In genomic region chr13:24581578-24581977, GRCh38 we compare ENCODE assay signal across 7 cellular contexts.
A peak's percentile ranks its signal among the peaks of the same experiment; 100 is the strongest.
DNase-seq lines count a peak whose midpoint lies in the region; ATAC-seq and TF ChIP-seq lines count a peak whose summit lies in the region.
"Not testable (repeated sequence)": the region's sequence is repeated elsewhere in the genome, so short reads cannot be mapped to it uniquely, and the experiment has no call there.

No MANE protein-coding gene starts in this region.

- H3K4me3 Mint-ChIP-seq in CD4-positive, CD25-positive, alpha-beta regulatory T cell: peak overlapping the region in 1 of 4 donors; percentile 8
- peak overlapping the region; percentile 49 for H3K4me3 Mint-ChIP-seq in activated CD4-positive, alpha-beta memory T cell treated with anti-CD3 and anti-CD28 coated beads, Interleukin-2, amount 10 ng/mL, durations not matched to agents 7 days and 5 days
- not testable (repeated sequence) for H3K4me3 Mint-ChIP-seq in activated CD8-positive, alpha-beta T cell treated with anti-CD3 and anti-CD28 coated beads, Interleukin-2, amount 10 ng/mL, durations not matched to agents 7 days and 5 days; activated T-helper 2 cell treated with anti-CD3 and anti-CD28 coated beads, Interferon-gamma antibody, Interleukin-2, Interleukin-4, amounts not matched to agents 10 μg/mL and 5 μg/mL and 100 μg/mL, durations not matched to agents 14 hours and 24 hours and 36 hours (ENCODE audit: low read depth)
- peak overlapping the region; percentile 48 for H3K4me3 Mint-ChIP-seq in natural killer cell treated with Interleukin-12 subunit alpha and Interleukin-12 subunit beta and Interleukin-15 and Interleukin-18, amount 100 ng/mL, for 72 hours

- not testable (repeated sequence) for H2AFZ ChIP-seq in OCI-LY3 (ENCODE audit: low read depth, low read length)

- H3K9ac ChIP-seq in OCI-LY3 (ENCODE audit: low read length): peak overlapping the region; percentile 14; the same call in 1 of the 2 replicates

- not testable (repeated sequence) for H3K27ac ChIP-seq in CD4-positive, CD25-positive, alpha-beta regulatory T cell (ENCODE audit: insufficient read depth, low read length, poor library complexity, severe bottlenecking); OCI-LY3 (ENCODE audit: low read length)

- peak overlapping the region in 1 of 3 donors; percentile 8 for H3K27ac Mint-ChIP-seq in CD4-positive, CD25-positive, alpha-beta regulatory T cell
- H3K27ac Mint-ChIP-seq in activated CD4-positive, alpha-beta memory T cell treated with anti-CD3 and anti-CD28 coated beads, Interleukin-2, amount 10 ng/mL, durations not matched to agents 7 days and 5 days: peak overlapping the region; percentile 76
- peak overlapping the region; percentile 12 for H3K27ac Mint-ChIP-seq in activated CD8-positive, alpha-beta T cell treated with anti-CD3 and anti-CD28 coated beads, Interleukin-2, amount 10 ng/mL, durations not matched to agents 7 days and 5 days
- peak overlapping the region; percentile 35 for H3K27ac Mint-ChIP-seq in activated T-helper 2 cell treated with anti-CD3 and anti-CD28 coated beads, Interferon-gamma antibody, Interleukin-2, Interleukin-4, amounts not matched to agents 10 μg/mL and 5 μg/mL and 100 μg/mL, durations not matched to agents 14 hours and 24 hours and 36 hours
- peak overlapping the region in 1 of 2 donors; percentile 59 for H3K27ac Mint-ChIP-seq in natural killer cell treated with Interleukin-12 subunit alpha and Interleukin-12 subunit beta and Interleukin-15 and Interleukin-18, amount 100 ng/mL, for 72 hours

- peak overlapping the region; percentile 46 for H3K4me3 ChIP-seq in CD4-positive, CD25-positive, alpha-beta regulatory T cell (ENCODE audit: low read depth, low read length)
- H3K4me3 ChIP-seq in GM12865 (ENCODE audit: low read depth, low read length): not testable (repeated sequence)
- peak overlapping the region; percentile 62 for H3K4me3 ChIP-seq in OCI-LY3 (ENCODE audit: low read length)

- peak in 1 of 3 donors; percentile 56 for DNase-seq in CD4-positive, CD25-positive, alpha-beta regulatory T cell
- peak; percentile 55 for DNase-seq in GM12865 (ENCODE audit: low read depth)
- DNase-seq in activated CD4-positive, alpha-beta memory T cell treated with anti-CD3 and anti-CD28 coated beads, Interleukin-2, amount 10 ng/mL, durations not matched to agents 7 days and 5 days; activated CD8-positive, alpha-beta T cell treated with anti-CD3 and anti-CD28 coated beads, Interleukin-2, amount 10 ng/mL, durations not matched to agents 7 days and 5 days; activated T-helper 2 cell treated with anti-CD3 and anti-CD28 coated beads, Interferon-gamma antibody, Interleukin-2, Interleukin-4, amounts not matched to agents 10 μg/mL and 5 μg/mL and 100 μg/mL, durations not matched to agents 14 hours and 24 hours and 36 hours (ENCODE audit: low spot score); natural killer cell treated with Interleukin-12 subunit alpha and Interleukin-12 subunit beta and Interleukin-15 and Interleukin-18, amount 100 ng/mL, for 72 hours (ENCODE audit: low spot score): not testable (repeated sequence)

- not testable (repeated sequence) for TF ChIP-seq CTCF in GM12865 (IDR thresholded peaks at IDR 0.05; ENCODE audit: insufficient read depth, low read depth, low read length, missing control alignments); OCI-LY3 (IDR thresholded peaks at IDR 0.05; ENCODE audit: low read depth, low read length)

- not testable (repeated sequence) for H3K4me1 ChIP-seq in CD4-positive, CD25-positive, alpha-beta regulatory T cell (ENCODE audit: control insufficient read depth, insufficient read depth, low read length, poor library complexity, severe bottlenecking)
- peaks cover 15% of the 10 kb centered on the region for H3K4me1 ChIP-seq in OCI-LY3 (ENCODE audit: low read length)

- not testable (repeated sequence) for H4K20me1 ChIP-seq in OCI-LY3 (ENCODE audit: insufficient read depth, low read length)

- H3K9me3 Mint-ChIP-seq in CD4-positive, CD25-positive, alpha-beta regulatory T cell; activated CD4-positive, alpha-beta memory T cell treated with anti-CD3 and anti-CD28 coated beads, Interleukin-2, amount 10 ng/mL, durations not matched to agents 7 days and 5 days; activated CD8-positive, alpha-beta T cell treated with anti-CD3 and anti-CD28 coated beads, Interleukin-2, amount 10 ng/mL, durations not matched to agents 7 days and 5 days (ENCODE audit: insufficient read depth); activated T-helper 2 cell treated with anti-CD3 and anti-CD28 coated beads, Interferon-gamma antibody, Interleukin-2, Interleukin-4, amounts not matched to agents 10 μg/mL and 5 μg/mL and 100 μg/mL, durations not matched to agents 14 hours and 24 hours and 36 hours; natural killer cell treated with Interleukin-12 subunit alpha and Interleukin-12 subunit beta and Interleukin-15 and Interleukin-18, amount 100 ng/mL, for 72 hours: not testable (repeated sequence)

- peak overlapping the region; percentile 71 for H3K4me2 ChIP-seq in OCI-LY3 (ENCODE audit: low read length)

- intact Hi-C loops in activated T-helper 2 cell treated with anti-CD3 and anti-CD28 coated beads, Interferon-gamma antibody, Interleukin-2, Interleukin-4, amounts not matched to agents 10 μg/mL and 5 μg/mL and 100 μg/mL, durations not matched to agents 14 hours and 24 hours and 36 hours (cut with micrococcal nuclease): loop anchor here (2.0 to 5.0 kb wide), 4 partner anchors 46 to 386 kb away; no protein-coding TSS in a partner anchor

- H3K79me2 ChIP-seq in OCI-LY3 (ENCODE audit: low read length): not testable (repeated sequence)

- not testable (repeated sequence) for ATAC-seq in CD4-positive, CD25-positive, alpha-beta regulatory T cell (ENCODE audit: low read depth in 2 of 2); activated CD8-positive, alpha-beta T cell treated with anti-CD3 and anti-CD28 coated beads, Interleukin-2, amount 10 ng/mL, durations not matched to agents 7 days and 5 days; natural killer cell treated with Interleukin-12 subunit alpha and Interleukin-12 subunit beta and Interleukin-15 and Interleukin-18, amount 100 ng/mL, for 72 hours

- H3K4me1 Mint-ChIP-seq in CD4-positive, CD25-positive, alpha-beta regulatory T cell: peaks cover 0 to 33% (median 16%) of the 10 kb centered on the region in 4 donors
- peaks cover 36% of the 10 kb centered on the region for H3K4me1 Mint-ChIP-seq in activated CD4-positive, alpha-beta memory T cell treated with anti-CD3 and anti-CD28 coated beads, Interleukin-2, amount 10 ng/mL, durations not matched to agents 7 days and 5 days
- not testable (repeated sequence) for H3K4me1 Mint-ChIP-seq in activated CD8-positive, alpha-beta T cell treated with anti-CD3 and anti-CD28 coated beads, Interleukin-2, amount 10 ng/mL, durations not matched to agents 7 days and 5 days (ENCODE audit: low read depth)
- peaks cover 27% of the 10 kb centered on the region for H3K4me1 Mint-ChIP-seq in activated T-helper 2 cell treated with anti-CD3 and anti-CD28 coated beads, Interferon-gamma antibody, Interleukin-2, Interleukin-4, amounts not matched to agents 10 μg/mL and 5 μg/mL and 100 μg/mL, durations not matched to agents 14 hours and 24 hours and 36 hours (ENCODE audit: low read depth)
- peaks cover 15 to 18% of the 10 kb centered on the region in 2 donors for H3K4me1 Mint-ChIP-seq in natural killer cell treated with Interleukin-12 subunit alpha and Interleukin-12 subunit beta and Interleukin-15 and Interleukin-18, amount 100 ng/mL, for 72 hours (ENCODE audit: low read depth in 2 of 2)

- not testable (repeated sequence) for H3K27me3 ChIP-seq in CD4-positive, CD25-positive, alpha-beta regulatory T cell (ENCODE audit: control insufficient read depth, insufficient read depth, low read length); OCI-LY3 (ENCODE audit: low read depth, low read length)

- H3K36me3 Mint-ChIP-seq in CD4-positive, CD25-positive, alpha-beta regulatory T cell; activated CD4-positive, alpha-beta memory T cell treated with anti-CD3 and anti-CD28 coated beads, Interleukin-2, amount 10 ng/mL, durations not matched to agents 7 days and 5 days (ENCODE audit: low read depth); activated CD8-positive, alpha-beta T cell treated with anti-CD3 and anti-CD28 coated beads, Interleukin-2, amount 10 ng/mL, durations not matched to agents 7 days and 5 days (ENCODE audit: low read depth); activated T-helper 2 cell treated with anti-CD3 and anti-CD28 coated beads, Interferon-gamma antibody, Interleukin-2, Interleukin-4, amounts not matched to agents 10 μg/mL and 5 μg/mL and 100 μg/mL, durations not matched to agents 14 hours and 24 hours and 36 hours (ENCODE audit: low read depth); natural killer cell treated with Interleukin-12 subunit alpha and Interleukin-12 subunit beta and Interleukin-15 and Interleukin-18, amount 100 ng/mL, for 72 hours: not testable (repeated sequence)

- CTCF ChIA-PET in activated CD4-positive, alpha-beta memory T cell treated with anti-CD3 and anti-CD28 coated beads, Interleukin-2, amount 10 ng/mL, durations not matched to agents 7 days and 5 days (lab: Charles Lee): interaction anchor here (1.3 to 4.1 kb wide), 4 partner anchors 88 to 146 kb away, joined by 3 to 24 read pairs (median 4); partner anchors contain the start of gene ATP12A
- CTCF ChIA-PET in activated CD8-positive, alpha-beta T cell treated with anti-CD3 and anti-CD28 coated beads, Interleukin-2, amount 10 ng/mL, durations not matched to agents 7 days and 5 days (lab: Charles Lee): interaction anchor here (1.3 to 3.7 kb wide), 6 partner anchors 37 to 145 kb away, joined by 3 to 21 read pairs (median 4); no protein-coding TSS in a partner anchor

- POLR2A ChIA-PET in activated CD4-positive, alpha-beta memory T cell treated with anti-CD3 and anti-CD28 coated beads, Interleukin-2, amount 10 ng/mL, durations not matched to agents 7 days and 5 days (lab: Charles Lee): interaction anchor here (0.9 to 1.4 kb wide), 3 partner anchors 18 to 46 kb away, joined by 3 to 5 read pairs (median 3); no protein-coding TSS in a partner anchor
- POLR2A ChIA-PET in activated CD8-positive, alpha-beta T cell treated with anti-CD3 and anti-CD28 coated beads, Interleukin-2, amount 10 ng/mL, durations not matched to agents 7 days and 5 days (lab: Charles Lee): not testable (repeated sequence)

- not testable (repeated sequence) for H3K36me3 ChIP-seq in CD4-positive, CD25-positive, alpha-beta regulatory T cell (ENCODE audit: control insufficient read depth, insufficient read depth, low read length); OCI-LY3 (replicated peaks; ENCODE audit: low read depth, low read length)

- not testable (repeated sequence) for H3K9me3 ChIP-seq in CD4-positive, CD25-positive, alpha-beta regulatory T cell (ENCODE audit: control insufficient read depth in 2 of 2, low read length in 2 of 2); OCI-LY3 (ENCODE audit: insufficient read depth, low read length)

- H3K27me3 Mint-ChIP-seq in CD4-positive, CD25-positive, alpha-beta regulatory T cell: peaks cover 13% of the 10 kb centered on the region
- not testable (repeated sequence) for H3K27me3 Mint-ChIP-seq in activated CD4-positive, alpha-beta memory T cell treated with anti-CD3 and anti-CD28 coated beads, Interleukin-2, amount 10 ng/mL, durations not matched to agents 7 days and 5 days; activated CD8-positive, alpha-beta T cell treated with anti-CD3 and anti-CD28 coated beads, Interleukin-2, amount 10 ng/mL, durations not matched to agents 7 days and 5 days (ENCODE audit: low read depth); activated T-helper 2 cell treated with anti-CD3 and anti-CD28 coated beads, Interferon-gamma antibody, Interleukin-2, Interleukin-4, amounts not matched to agents 10 μg/mL and 5 μg/mL and 100 μg/mL, durations not matched to agents 14 hours and 24 hours and 36 hours (ENCODE audit: low read depth)
- H3K27me3 Mint-ChIP-seq in natural killer cell treated with Interleukin-12 subunit alpha and Interleukin-12 subunit beta and Interleukin-15 and Interleukin-18, amount 100 ng/mL, for 72 hours: peaks cover 0 to 10% of the 10 kb centered on the region in 2 donors
